In the genomic region with DNA sequence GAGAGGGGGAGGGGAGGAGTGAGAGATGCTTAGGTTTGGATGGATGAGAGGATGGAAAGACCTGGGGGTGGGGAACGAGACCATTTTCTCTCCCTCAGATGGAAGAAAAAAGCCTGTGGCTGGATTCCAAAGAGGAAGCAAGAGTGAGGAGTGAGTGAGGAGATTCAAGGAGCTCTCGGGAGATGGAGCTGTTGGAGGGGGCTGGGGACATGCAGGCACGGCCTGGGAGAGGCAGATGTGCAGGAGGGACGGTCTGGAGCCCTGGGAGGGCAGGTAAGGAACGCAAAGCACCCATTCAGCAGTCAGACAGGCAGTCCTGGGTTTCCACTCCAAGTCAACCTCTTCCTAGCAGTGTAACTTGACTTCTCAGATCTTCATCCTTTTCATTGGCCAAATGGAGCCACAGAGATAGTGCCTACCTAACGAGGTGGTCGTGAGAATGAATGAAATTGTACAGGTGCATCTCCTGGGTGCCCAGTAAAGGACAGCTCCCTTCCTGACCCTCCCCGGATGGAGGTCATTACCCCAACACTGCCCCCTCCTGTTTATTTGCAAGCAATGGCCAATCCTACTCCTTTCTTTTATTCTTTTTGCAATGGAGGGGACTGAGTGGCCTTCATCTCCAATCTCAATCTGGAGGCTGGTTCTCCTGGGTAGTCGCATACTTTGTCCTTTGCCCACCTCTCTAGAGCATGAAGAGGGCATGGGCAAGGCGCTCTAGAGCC, we compare ENCODE assay signal across 9 cellular contexts. TPM values are rescaled to one million over a fixed set of nuclear protein-coding genes. Genes with fewer than 3 reads are reported as not detected.
DNase-seq lines count a peak whose midpoint lies in the region; ATAC-seq, FAIRE-seq and TF ChIP-seq lines count a peak whose summit lies in the region.
"Had no signal": no experiment of that assay in that cellular context is flagged by ENCODE, and none has a peak within 500 bp of the region (broad histone marks: within the 10 kb centered on the region; RNA-seq: fewer than 3 reads in every experiment).

No MANE protein-coding gene starts in this region.

- TF ChIP-seq CTCF in A673 (conservative IDR thresholded peaks at IDR 0.05; ENCODE audit: low read depth, low read length) (peak; percentile 57), GM12873 (IDR thresholded peaks at IDR 0.05; ENCODE audit: insufficient read depth, low read depth, low read length, missing control alignments) (peak; percentile 46)

- CTCF ChIA-PET in A673 (lab: Charles Lee): no interaction called here

- H3K4me1 ChIP-seq in A673 (ENCODE audit: insufficient read depth, low read length, poor library complexity, severe bottlenecking): peaks cover 13% of the 10 kb centered on the region

- no peaks in the 10 kb centered on the region for H3K9me3 ChIP-seq in A673 (ENCODE audit: low read depth, low read length, poor library complexity, severe bottlenecking)
- H3K9me3 ChIP-seq: MG63 had no signal

- intact Hi-C loops in A673 (cut with micrococcal nuclease; ENCODE audit: unreplicated experiment): no loop called here
- intact Hi-C loops in sciatic nerve (cut with DNase I): no loop called here

- FAIRE-seq in HTR-8/SVneo (lab: Jason Lieb, UNC): no peak

- H3K27me3 ChIP-seq in A673 (replicated peaks; ENCODE audit: insufficient read depth, low read depth, low read length, poor library complexity): no peaks in the 10 kb centered on the region
- H3K27me3 ChIP-seq: MG63 had no signal

- POLR2A ChIA-PET in A673 (lab: Charles Lee; ENCODE audit: low non-redundant PET): interaction anchor here (0.6 kb wide), 1 partner anchor 11 kb away, joined by 4 read pairs; no protein-coding TSS in a partner anchor

- ATAC-seq in HG03571 (IDR thresholded peaks at IDR 0.05; ENCODE audit: unreplicated experiment): no peak
- no peak for ATAC-seq in sciatic nerve

- no TSS peak for BruUV-seq in A673 (replicated peaks; lab: Mats Ljungman, UMichigan)

- H3K4me3 ChIP-seq in A673 (ENCODE audit: low read depth, low read length, poor library complexity, severe bottlenecking): no peak overlapping the region
- H3K4me3 ChIP-seq: MG63 had no signal

- no peak for DNase-seq in A673 (ENCODE audit: low spot score)
- DNase-seq in RPMI8226: peak; percentile 35
- DNase-seq in iPS-NIHi11 (ENCODE audit: low spot score): peak; percentile 80
- no peak for DNase-seq in sciatic nerve (ENCODE audit: low spot score)
- DNase-seq in HTR-8/SVneo (ENCODE audit: insufficient read length, low spot score): no peak
- no peak for DNase-seq in T1000 (lab: John Stamatoyannopoulos, UW)
- DNase-seq: MG63 had no signal

- H3K36me3 ChIP-seq in A673 (ENCODE audit: insufficient read depth, low read length, poor library complexity, severe bottlenecking): no peaks in the 10 kb centered on the region
- H3K36me3 ChIP-seq: MG63 had no signal

- H3K27ac ChIP-seq in A673 (ENCODE audit: low read depth, low read length, poor library complexity, severe bottlenecking): no peak overlapping the region

RNA-seq across cellular contexts. Expression of a gene that starts 52.2 kb away (rescaled TPM):
- total RNA-seq in A673 (2021): 0.45 and 0.61 TPM in 2 replicates
- 36.4 TPM for total RNA-seq in sciatic nerve

Comparison
In these comparisons a context has a peak if more than half of its experiments do, and no peak if none do; other contexts are left out.
1. DNase-seq: peak in RPMI8226 (single experiment) and iPS-NIHi11 (single experiment); none in A673 (single experiment), sciatic nerve (single experiment), HTR-8/SVneo (single experiment) and T1000 (single experiment).
2. RNA of a gene that starts 52.2 kb away (total RNA-seq): 36.4 TPM in sciatic nerve (single experiment); 0.45 to 0.61 TPM in A673; every median in the first group is over 10 times any median in the second.